ENCODE assay signal across 1 cellular context in genomic region chr4:149523039-149523438, GRCh38.
TF ChIP-seq lines count a peak whose summit lies in the region.

No MANE protein-coding gene starts in this region.

TF ChIP-seq in SK-N-SH treated with all-trans-retinoic acid at 6 μM for 48 hours, 23 proteins besides CTCF, POLR2A, EP300 and RAD21 (continued from another document):
- TF ChIP-seq CSRNP3 (CRISPR knock-in tag; IDR thresholded peaks at IDR 0.05), result no peak
